In genomic region chr1:111592389-111593361, GRCh38 we compare ENCODE assay signal across 8 cellular contexts. TPM values are rescaled to one million over a fixed set of nuclear protein-coding genes. Genes with fewer than 3 reads are reported as not detected.
DNase-seq lines count a peak whose midpoint lies in the region; ATAC-seq lines count a peak whose summit lies in the region.

No MANE protein-coding gene starts in this region.

- peaks cover 2% of the 10 kb centered on the region for H3K36me3 Mint-ChIP-seq in activated naive CD4-positive, alpha-beta T cell treated with anti-CD3 and anti-CD28 coated beads, Interleukin-2, amount 10 ng/mL, durations not matched to agents 7 days and 5 days

- 11% methylated on average over 11 of the region's 11 CpGs for WGBS in urinary bladder

- H3K4me1 ChIP-seq in SJCRH30 (peaks cover 11% of the 10 kb centered on the region), rectal smooth muscle tissue (ENCODE audit: control insufficient read depth, insufficient read depth, low read length) (peaks cover 31% of the 10 kb centered on the region), urinary bladder (ENCODE audit: insufficient read depth) (no peaks in the 10 kb centered on the region)

- peak overlapping the region; percentile 43 for H3K4me3 Mint-ChIP-seq in activated naive CD4-positive, alpha-beta T cell treated with anti-CD3 and anti-CD28 coated beads, Interleukin-2, amount 10 ng/mL, durations not matched to agents 7 days and 5 days

- H3K27me3 Mint-ChIP-seq in activated naive CD4-positive, alpha-beta T cell treated with anti-CD3 and anti-CD28 coated beads, Interleukin-2, amount 10 ng/mL, durations not matched to agents 7 days and 5 days, result no peaks in the 10 kb centered on the region

- peaks cover 2% of the 10 kb centered on the region for H3K9me3 Mint-ChIP-seq in activated naive CD4-positive, alpha-beta T cell treated with anti-CD3 and anti-CD28 coated beads, Interleukin-2, amount 10 ng/mL, durations not matched to agents 7 days and 5 days

- H3K9me3 ChIP-seq in SJCRH30 (replicated peaks), result no peaks in the 10 kb centered on the region

- no peaks in the 10 kb centered on the region for H3K27me3 ChIP-seq in SJCRH30
- H3K27me3 ChIP-seq in rectal smooth muscle tissue (ENCODE audit: control insufficient read depth, insufficient read depth, low read length), result no peaks in the 10 kb centered on the region

- CTCF ChIA-PET in activated naive CD4-positive, alpha-beta T cell treated with anti-CD3 and anti-CD28 coated beads, Interleukin-2, amount 10 ng/mL, durations not matched to agents 7 days and 5 days (lab: Charles Lee), result interaction anchor here (0.7 to 4.2 kb wide), 12 partner anchors 11 to 117 kb away, joined by 3 to 19 read pairs (median 5); no protein-coding TSS in a partner anchor

- H3K27ac ChIP-seq in SJCRH30 (no peak overlapping the region), rectal smooth muscle tissue (ENCODE audit: low read depth, low read length) (peak overlapping the region; percentile 83), urinary bladder (ENCODE audit: low read depth) (peak overlapping the region; percentile 47)

- peak overlapping the region; percentile 19 for H3K9ac ChIP-seq in rectal smooth muscle tissue (ENCODE audit: low read length)

- no peaks in the 10 kb centered on the region for H3K36me3 ChIP-seq in SJCRH30
- H3K36me3 ChIP-seq in rectal smooth muscle tissue (ENCODE audit: control insufficient read depth, insufficient read depth, low read length), result no peaks in the 10 kb centered on the region
- no peaks in the 10 kb centered on the region for H3K36me3 ChIP-seq in urinary bladder (ENCODE audit: insufficient read depth)

- intact Hi-C loops in cardiac septum (cut with DNase I), result loop anchor here (1.0 to 5.0 kb wide), 3 partner anchors 28 to 84 kb away; no protein-coding TSS in a partner anchor

- peak overlapping the region; percentile 92 for H3K27ac Mint-ChIP-seq in activated naive CD4-positive, alpha-beta T cell treated with anti-CD3 and anti-CD28 coated beads, Interleukin-2, amount 10 ng/mL, durations not matched to agents 7 days and 5 days

- peaks cover 61% of the 10 kb centered on the region for H3K4me1 Mint-ChIP-seq in activated naive CD4-positive, alpha-beta T cell treated with anti-CD3 and anti-CD28 coated beads, Interleukin-2, amount 10 ng/mL, durations not matched to agents 7 days and 5 days

- DNase-seq in AG20443 (ENCODE audit: low spot score), result peak; percentile 83
- peak; percentile 42 to 46 for DNase-seq in SJCRH30
- peak; percentile 94 for DNase-seq in activated naive CD4-positive, alpha-beta T cell treated with anti-CD3 and anti-CD28 coated beads, Interleukin-2, amount 10 ng/mL, durations not matched to agents 7 days and 5 days
- DNase-seq in cardiac septum (ENCODE audit: low spot score), result peak; percentile 91

- H3K4me3 ChIP-seq in SJCRH30 (no peak overlapping the region), rectal smooth muscle tissue (ENCODE audit: low read length) (peak overlapping the region; percentile 23), urinary bladder (ENCODE audit: low read depth, low read length) (no peak overlapping the region)

- ATAC-seq in GM19035 (IDR thresholded peaks at IDR 0.05; ENCODE audit: unreplicated experiment) (peak; percentile 76), HG03159 (IDR thresholded peaks at IDR 0.05; ENCODE audit: unreplicated experiment) (peak; percentile 79)

RNA-seq across cellular contexts. Expression of gene RAP1A, which starts 26.9 kb away (rescaled TPM):
- 33.8 and 39.0 TPM in 2 replicates for total RNA-seq in SJCRH30 (2014; rRNA removed; shearing (Covaris generic))
- total RNA-seq in cardiac septum, result 114 TPM
- total RNA-seq in urinary bladder, result 89.8 TPM
- 199 TPM for polyA plus RNA-seq in urinary bladder

Comparison
In these comparisons a context has a peak if more than half of its experiments do, and no peak if none do; other contexts are left out.
1. DNase-seq: peak in every context shown above with its lines; median percentile 94 in activated naive CD4-positive, alpha-beta T cell treated with anti-CD3 and anti-CD28 coated beads, Interleukin-2, amount 10 ng/mL, durations not matched to agents 7 days and 5 days; 91 in cardiac septum; 83 in AG20443; 44 in SJCRH30.